8 cellular contexts compared by ENCODE assay signal in the genomic region with DNA sequence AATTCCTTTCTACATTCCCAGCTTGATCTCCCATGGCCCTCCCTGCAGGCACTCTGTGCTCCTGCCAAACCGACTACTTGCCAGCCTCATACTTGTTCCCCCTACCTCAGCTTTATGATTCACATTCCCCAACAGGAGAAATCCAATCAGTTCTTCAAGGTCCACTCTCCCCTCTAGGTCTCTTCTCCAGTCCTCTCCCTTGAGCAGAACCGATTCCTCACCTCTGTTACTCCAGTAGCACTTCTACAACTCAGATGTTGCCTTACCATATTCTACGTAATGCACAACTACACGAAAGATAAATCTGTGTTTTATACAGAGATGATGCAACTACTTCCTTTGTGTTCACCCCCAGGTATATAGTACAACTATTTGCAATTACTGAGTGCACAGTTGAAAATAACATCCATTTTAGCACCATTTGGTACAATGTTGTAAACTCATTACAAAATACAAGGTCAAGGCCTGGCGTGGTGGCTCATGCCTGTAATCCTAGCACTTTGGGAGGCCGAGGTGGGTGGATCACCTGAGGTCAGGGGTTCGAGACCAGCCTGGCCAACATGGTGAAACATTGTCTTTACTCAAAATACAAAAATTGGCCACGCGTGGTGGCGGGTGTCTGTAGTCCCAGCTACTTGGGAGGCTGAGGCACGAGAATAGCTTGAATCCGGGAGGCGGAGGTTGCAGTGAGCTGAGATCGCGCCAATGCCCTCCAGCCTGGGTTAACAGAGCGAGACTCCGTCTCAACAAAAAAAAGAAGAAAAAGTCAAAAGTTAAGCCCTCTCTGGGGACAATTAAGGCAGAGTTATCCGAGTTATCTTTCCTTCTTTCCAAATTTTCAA. TPM values are rescaled to one million over a fixed set of nuclear protein-coding genes. Genes with fewer than 3 reads are reported as not detected.
A peak's percentile ranks its signal among the peaks of the same experiment; 100 is the strongest.
DNase-seq lines count a peak whose midpoint lies in the region; ATAC-seq and TF ChIP-seq lines count a peak whose summit lies in the region.

No MANE protein-coding gene starts in this region.

- ATAC-seq in Panc1 (no peak), HG03460 (IDR thresholded peaks at IDR 0.05; ENCODE audit: unreplicated experiment) (no peak)

- H3K36me3 Mint-ChIP-seq in Calu3 (ENCODE audit: insufficient read depth, unreplicated experiment): peaks cover 53% of the 10 kb centered on the region

- no peak overlapping the region for H2AFZ ChIP-seq in parathyroid adenoma

- DNase-seq in Calu3 (no peak), Panc1 (ENCODE audit: low read depth, low spot score) (no peak), COLO668 (lab: John Stamatoyannopoulos, UW; ENCODE audit: unreplicated experiment) (no peak), kidney glomerular epithelial cell (lab: John Stamatoyannopoulos, UW) (no peak), NCI-H187 (lab: John Stamatoyannopoulos, UW) (no peak)

- POLR2A ChIA-PET in Panc1 (lab: Charles Lee): no interaction called here

- H3K4me1 Mint-ChIP-seq in Calu3 (ENCODE audit: low read depth, unreplicated experiment): peaks cover 47% of the 10 kb centered on the region

- H3K27me3 ChIP-seq in Panc1 (ENCODE audit: control insufficient read depth, insufficient read depth, low read length): no peaks in the 10 kb centered on the region
- H3K27me3 ChIP-seq in esophagus (ENCODE audit: control insufficient read depth in 1 of 2, insufficient read depth in 2 of 2, low read length in 2 of 2): no peaks in the 10 kb centered on the region
- no peaks in the 10 kb centered on the region for H3K27me3 ChIP-seq in parathyroid adenoma (ENCODE audit: control insufficient read depth, insufficient read depth, low read length)

- no peak overlapping the region for H3K9ac ChIP-seq in parathyroid adenoma

- H3K4me3 ChIP-seq in Panc1 (ENCODE audit: low read depth in 2 of 2, low read length in 2 of 2) (peak overlapping the region; percentile 82 to 88), esophagus (ENCODE audit: low read depth in 1 of 2, low read length in 2 of 2) (peak overlapping the region; percentile 17 to 95), parathyroid adenoma (ENCODE audit: low read depth, low read length) (peak overlapping the region; percentile 95)

- no TSS peak for BruUV-seq in Calu3 (replicated peaks; lab: Mats Ljungman, UMichigan)
- no TSS peak for BruUV-seq in Panc1 (replicated peaks; lab: Mats Ljungman, UMichigan)

- H3K9me3 ChIP-seq in Panc1 (ENCODE audit: control insufficient read depth, insufficient read depth, low read depth, low read length): no peaks in the 10 kb centered on the region
- no peaks in the 10 kb centered on the region for H3K9me3 ChIP-seq in esophagus (ENCODE audit: control insufficient read depth in 2 of 2, insufficient read depth in 1 of 2, low read depth in 1 of 2, low read length in 1 of 2)
- H3K9me3 ChIP-seq in parathyroid adenoma (ENCODE audit: control insufficient read depth, low read length): no peaks in the 10 kb centered on the region

- peaks cover 11% of the 10 kb centered on the region for H3K36me3 ChIP-seq in Panc1 (ENCODE audit: control insufficient read depth, insufficient read depth, low read length)
- no peaks in the 10 kb centered on the region for H3K36me3 ChIP-seq in esophagus (ENCODE audit: control insufficient read depth in 2 of 2, insufficient read depth in 2 of 2, low read length in 1 of 2)
- H3K36me3 ChIP-seq in parathyroid adenoma (ENCODE audit: control insufficient read depth, insufficient read depth, low read length): no peaks in the 10 kb centered on the region

- H3K27ac ChIP-seq in Panc1 (ENCODE audit: low read length): peak overlapping the region; percentile 98
- peak overlapping the region in 1 of 2 donors; percentile 46 for H3K27ac ChIP-seq in esophagus (ENCODE audit: low read depth in 2 of 2, low read length in 1 of 2)
- H3K27ac ChIP-seq in parathyroid adenoma: no peak overlapping the region

- CTCF ChIA-PET in Calu3 (lab: Charles Lee): interaction anchor here (0.8 to 1.3 kb wide), 2 partner anchors 84 to 269 kb away, joined by 3 read pairs; a partner anchor contains a TSS
- CTCF ChIA-PET in Panc1 (lab: Charles Lee): no interaction called here

- H3K79me2 ChIP-seq in parathyroid adenoma: peaks cover 18% of the 10 kb centered on the region

- H3K4me2 ChIP-seq in parathyroid adenoma (ENCODE audit: low read length): peak overlapping the region; percentile 89

- 62 to 68% methylated on average over 18 of the region's 18 CpGs for WGBS in esophagus, 2 donors

- in situ Hi-C loops in Panc1 (cut with HindIII; ENCODE audit: low pct_unique_long_range_greater_than_20kb, low sequenced_read_pairs): no loop called here

- no peaks in the 10 kb centered on the region for H3K27me3 Mint-ChIP-seq in Calu3 (ENCODE audit: unreplicated experiment)

- peaks cover 55% of the 10 kb centered on the region for H3K4me1 ChIP-seq in Panc1 (ENCODE audit: control insufficient read depth, insufficient read depth, low read length)
- no peaks in the 10 kb centered on the region for H3K4me1 ChIP-seq in esophagus (ENCODE audit: control insufficient read depth in 2 of 2, insufficient read depth in 2 of 2, low read length in 1 of 2)
- H3K4me1 ChIP-seq in parathyroid adenoma: no peaks in the 10 kb centered on the region

- H3K9me3 Mint-ChIP-seq in Calu3 (ENCODE audit: low read depth, unreplicated experiment): no peaks in the 10 kb centered on the region

- intact Hi-C loops in Calu3 (cut with micrococcal nuclease; ENCODE audit: unreplicated experiment): loop anchor here (5.0 to 10.0 kb wide), 3 partner anchors 86 to 264 kb away; no protein-coding TSS in a partner anchor
- intact Hi-C loops in Panc1 (cut with micrococcal nuclease; ENCODE audit: unreplicated experiment): no loop called here

- peak overlapping the region; percentile 71 for H3K4me3 Mint-ChIP-seq in Calu3 (ENCODE audit: low read depth, unreplicated experiment)

- TF ChIP-seq CTCF in Calu3 (IDR thresholded peaks at IDR 0.05; ENCODE audit: unreplicated experiment) (no peak), Panc1 (IDR thresholded peaks at IDR 0.05) (no peak), parathyroid adenoma (IDR thresholded peaks at IDR 0.05) (no peak)

- peak overlapping the region; percentile 80 for H3K27ac Mint-ChIP-seq in Calu3 (ENCODE audit: unreplicated experiment)

RNA-seq across cellular contexts. Expression of a gene that starts 2.9 kb away (rescaled TPM):
- total RNA-seq in Calu3 (2022) (7.2 and 7.6 TPM in 2 replicates), Panc1 (2021; ENCODE audit: unreplicated experiment) (10.0 TPM)
- polyA plus RNA-seq in Panc1 (2012; ENCODE audit: insufficient read length): 8.9 TPM
- 1 to 10 TPM; 7.8 to 9.5 TPM for polyA plus RNA-seq in esophagus

RNA-seq across cellular contexts. Expression of a gene that starts 39.3 kb away (rescaled TPM):
- total RNA-seq in Calu3 (2022) (63.4 and 63.5 TPM in 2 replicates), Panc1 (2021; ENCODE audit: unreplicated experiment) (28.5 TPM)
- 19.9 TPM for polyA plus RNA-seq in Panc1 (2012; ENCODE audit: insufficient read length)
- 10 to 100 TPM; 12.1 to 34.0 TPM for polyA plus RNA-seq in esophagus
